In the genomic region with DNA sequence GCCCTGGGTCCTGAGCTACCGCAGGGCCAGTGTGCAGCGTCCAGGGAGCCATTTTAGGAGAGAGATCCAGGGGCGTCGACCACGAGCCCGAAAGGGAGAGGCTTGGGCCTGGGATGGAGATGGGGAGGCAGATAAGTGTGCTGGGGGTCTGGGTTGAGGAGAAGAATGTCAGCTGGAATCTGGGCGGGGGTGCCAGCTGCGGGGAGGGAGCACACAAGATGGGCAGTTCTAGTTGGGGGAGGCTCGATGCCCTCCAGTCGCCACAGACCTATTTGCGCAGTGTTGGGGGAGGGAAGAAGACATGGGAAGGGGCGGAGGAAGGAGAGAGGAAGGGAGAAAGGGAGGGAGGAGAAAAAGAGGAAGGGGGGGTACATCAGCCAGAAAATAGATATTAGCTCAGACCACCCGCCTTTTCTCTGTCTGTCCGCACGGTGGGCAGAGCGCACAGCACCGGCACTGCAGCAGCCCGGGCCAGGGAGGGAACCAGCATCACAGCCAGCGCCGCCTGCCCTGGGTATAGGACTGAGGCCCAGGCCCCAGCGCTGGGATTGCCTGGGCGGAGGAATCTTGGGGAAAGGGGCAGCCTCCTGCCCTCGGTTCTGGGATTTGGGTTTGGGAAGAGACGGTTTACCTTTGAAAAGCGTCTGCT, we compare ENCODE assay signal across 13 cellular contexts. TPM values are rescaled to one million over a fixed set of nuclear protein-coding genes. Genes with fewer than 3 reads are reported as not detected.
DNase-seq lines count a peak whose midpoint lies in the region; ATAC-seq and TF ChIP-seq lines count a peak whose summit lies in the region.
"Had no signal": no experiment of that assay in that cellular context is flagged by ENCODE, and none has a peak within 500 bp of the region (broad histone marks: within the 10 kb centered on the region; RNA-seq: fewer than 3 reads in every experiment).

No MANE protein-coding gene starts in this region.

- peaks cover 60% of the 10 kb centered on the region for H3K27me3 Mint-ChIP-seq in Caco-2 (ENCODE audit: insufficient read depth, unreplicated experiment)
- H3K27me3 Mint-ChIP-seq in chondrocyte (ENCODE audit: low read depth) = peaks cover 82% of the 10 kb centered on the region

- H2BK12ac ChIP-seq in trophoblast cell (ENCODE audit: low read length) (no peak overlapping the region), mesenchymal stem cell (ENCODE audit: low read length in 2 of 2) (no peak overlapping the region)

- H3K4me2 ChIP-seq in trophoblast cell (ENCODE audit: low read length) (peak overlapping the region; percentile 42), mesenchymal stem cell (ENCODE audit: low read length, poor library complexity, severe bottlenecking) (no peak overlapping the region)

- H3K23ac ChIP-seq in trophoblast cell (ENCODE audit: low read length) (no peak overlapping the region), mesenchymal stem cell (ENCODE audit: low read length in 2 of 2) (peak overlapping the region in 1 of 2 experiments; percentile 26)

- H4K12ac ChIP-seq in trophoblast cell (ENCODE audit: low read depth, low read length) = no peak overlapping the region

- CTCF ChIA-PET in Caco-2 (lab: Charles Lee) = no interaction called here

- H3K4me1 ChIP-seq in Caco-2 = peaks cover 15% of the 10 kb centered on the region
- peaks cover 7 to 13% of the 10 kb centered on the region in 2 experiments for H3K4me1 ChIP-seq in trophoblast cell (ENCODE audit: control insufficient read depth in 1 of 2, insufficient read depth in 2 of 2, low read length in 2 of 2)
- peaks cover 22% of the 10 kb centered on the region for H3K4me1 ChIP-seq in mesenchymal stem cell (ENCODE audit: control insufficient read depth, insufficient read depth, low read depth, low read length)

- no peak overlapping the region for H2BK120ac ChIP-seq in trophoblast cell (ENCODE audit: insufficient read depth, low read length, poor library complexity)
- H2BK120ac ChIP-seq in mesenchymal stem cell (ENCODE audit: low read depth, low read length) = no peak overlapping the region

- H3K27ac ChIP-seq in trophoblast cell (ENCODE audit: low read depth, low read length) = no peak overlapping the region
- no peak overlapping the region for H3K27ac ChIP-seq in mesenchymal stem cell (ENCODE audit: low read length, poor library complexity, severe bottlenecking)
- H3K27ac ChIP-seq: SJSA1 had no signal

- no peaks in the 10 kb centered on the region for H3K36me3 ChIP-seq in Caco-2 (ENCODE audit: control insufficient read depth, insufficient read depth, low read length)
- no peaks in the 10 kb centered on the region for H3K36me3 ChIP-seq in trophoblast cell (ENCODE audit: control insufficient read depth in 1 of 2, insufficient read depth in 2 of 2, low read length in 2 of 2)
- no peaks in the 10 kb centered on the region for H3K36me3 ChIP-seq in mesenchymal stem cell (ENCODE audit: control insufficient read depth in 1 of 2, insufficient read depth in 2 of 2, low read depth in 1 of 2, low read length in 2 of 2)
- H3K36me3 ChIP-seq: SJSA1 had no signal

- H3K14ac ChIP-seq in trophoblast cell (ENCODE audit: low read length) = no peak overlapping the region
- no peak overlapping the region for H3K14ac ChIP-seq in mesenchymal stem cell (ENCODE audit: low read length in 2 of 2)

- no CpG with 5 or more reads among the region's 25 CpGs for WGBS in trophoblast cell (ENCODE audit: extremely low coverage, insufficient coverage, insufficient read length)
- 2% methylated on average over 25 of the region's 25 CpGs for WGBS in mesenchymal stem cell

- H2AFZ ChIP-seq in trophoblast cell (ENCODE audit: insufficient read depth, low read length, poor library complexity) = no peak overlapping the region
- H2AFZ ChIP-seq in mesenchymal stem cell (ENCODE audit: low read depth, low read length) = no peak overlapping the region

- H4K91ac ChIP-seq in trophoblast cell (ENCODE audit: low read depth, low read length) (no peak overlapping the region), mesenchymal stem cell (ENCODE audit: low read length) (no peak overlapping the region)

- intact Hi-C loops in Caco-2 (cut with micrococcal nuclease; ENCODE audit: unreplicated experiment) = no loop called here

- H2BK15ac ChIP-seq in mesenchymal stem cell (ENCODE audit: low read depth, poor library complexity, severe bottlenecking) = no peak overlapping the region

- no peak overlapping the region for H3K4me3 ChIP-seq in Caco-2 (ENCODE audit: low read depth, low read length)
- peak overlapping the region; percentile 44 for H3K4me3 ChIP-seq in HFF-Myc (replicated peaks; ENCODE audit: low read depth, low read length)
- H3K4me3 ChIP-seq in trophoblast cell (ENCODE audit: low read depth, low read length) = no peak overlapping the region
- peak overlapping the region in 1 of 2 experiments; percentile 67 for H3K4me3 ChIP-seq in mesenchymal stem cell (ENCODE audit: insufficient read depth in 1 of 2, low read depth in 1 of 2, low read length in 2 of 2)
- H3K4me3 ChIP-seq: SJSA1 had no signal

- DNase-seq in Caco-2 (no peak), HFF-Myc (ENCODE audit: extremely low read depth, low read depth) (no peak), chondrocyte (ENCODE audit: low spot score) (no peak), trophoblast cell (no peak), ureter (ENCODE audit: low spot score) (no peak), NCI-H345 treated with DMSO at 0.1 percent for 48 hours (lab: John Stamatoyannopoulos, UW; ENCODE audit: unreplicated experiment) (no peak), mesenchymal stem cell (no peak)
- DNase-seq: activated naive CD4-positive, alpha-beta T cell; cortex of kidney; nucleus accumbens; stimulated activated CD4-positive, alpha-beta T cell treated with anti-CD3 and anti-CD28 coated beads, Interleukin-4, amount 100 ng/mL, for 24 hours had no signal

- H2BK5ac ChIP-seq in trophoblast cell (ENCODE audit: low read depth, low read length, poor library complexity) (no peak overlapping the region), mesenchymal stem cell (ENCODE audit: low read depth, low read length, poor library complexity, severe bottlenecking) (no peak overlapping the region)

- H3K27me3 ChIP-seq in Caco-2 (replicated peaks; ENCODE audit: control insufficient read depth, insufficient read depth, low read length) (peaks cover 10% of the 10 kb centered on the region), trophoblast cell (ENCODE audit: insufficient read depth, low read length) (peaks cover 91% of the 10 kb centered on the region), mesenchymal stem cell (ENCODE audit: control insufficient read depth in 1 of 2, insufficient read depth in 1 of 2, low read length in 2 of 2) (peaks cover 90 to 93% of the 10 kb centered on the region in 2 experiments)

- no peak overlapping the region for H3K9ac ChIP-seq in trophoblast cell (ENCODE audit: low read length)
- no peak overlapping the region for H3K9ac ChIP-seq in mesenchymal stem cell (ENCODE audit: low read length)

- H2AK5ac ChIP-seq in trophoblast cell (ENCODE audit: low read length) (no peak overlapping the region), mesenchymal stem cell (ENCODE audit: low read length, severe bottlenecking) (no peak overlapping the region)

- POLR2A ChIA-PET in Caco-2 (lab: Charles Lee) = no interaction called here

- TF ChIP-seq CTCF in Caco-2 (IDR thresholded peaks at IDR 0.05; ENCODE audit: insufficient read depth in 1 of 2, low read depth in 1 of 2, low read length in 1 of 2, severe bottlenecking in 1 of 2, unreplicated experiment in 1 of 2) (no peak), HFF-Myc (IDR thresholded peaks at IDR 0.05; ENCODE audit: low read depth, low read length, missing control alignments) (no peak), chondrocyte (IDR thresholded peaks at IDR 0.05) (no peak)

- BruUV-seq in Caco-2 (replicated peaks; lab: Mats Ljungman, UMichigan) = no TSS peak

- H3K27ac Mint-ChIP-seq in Caco-2 (ENCODE audit: unreplicated experiment) = no peak overlapping the region
- no peak overlapping the region for H3K27ac Mint-ChIP-seq in chondrocyte (ENCODE audit: unreplicated experiment)

- H3K9me3 ChIP-seq in Caco-2 = no peaks in the 10 kb centered on the region
- peaks cover 12% of the 10 kb centered on the region for H3K9me3 ChIP-seq in trophoblast cell (ENCODE audit: insufficient read depth, low read depth, low read length)
- no peaks in the 10 kb centered on the region for H3K9me3 ChIP-seq in mesenchymal stem cell (ENCODE audit: control insufficient read depth, low read length)

- no peak for ATAC-seq in GM21717 (IDR thresholded peaks at IDR 0.05; ENCODE audit: unreplicated experiment)

- peaks cover 15% of the 10 kb centered on the region for H3K4me1 Mint-ChIP-seq in Caco-2 (ENCODE audit: low read depth, unreplicated experiment)
- peaks cover 30% of the 10 kb centered on the region for H3K4me1 Mint-ChIP-seq in chondrocyte (ENCODE audit: low read depth)

- H3K36me3 Mint-ChIP-seq in Caco-2 (ENCODE audit: insufficient read depth, unreplicated experiment) (no peaks in the 10 kb centered on the region), chondrocyte (ENCODE audit: low read depth) (peaks cover 3% of the 10 kb centered on the region)

- no peaks in the 10 kb centered on the region for H3K79me2 ChIP-seq in trophoblast cell (ENCODE audit: control insufficient read depth, insufficient read depth, low read length, poor library complexity)

- H4K8ac ChIP-seq in trophoblast cell (ENCODE audit: low read depth, low read length) = no peak overlapping the region
- H4K8ac ChIP-seq in mesenchymal stem cell (ENCODE audit: low read length) = no peak overlapping the region

- H3K9me3 Mint-ChIP-seq in Caco-2 (ENCODE audit: unreplicated experiment) = no peaks in the 10 kb centered on the region
- no peaks in the 10 kb centered on the region for H3K9me3 Mint-ChIP-seq in chondrocyte (ENCODE audit: low read depth)

- H3K4me3 Mint-ChIP-seq in Caco-2 (ENCODE audit: unreplicated experiment) (peak overlapping the region; percentile 23), chondrocyte (ENCODE audit: unreplicated experiment) (peak overlapping the region; percentile 33)

- H3K4ac ChIP-seq in trophoblast cell (ENCODE audit: low read depth, low read length) = no peak overlapping the region
- no peak overlapping the region for H3K4ac ChIP-seq in mesenchymal stem cell (ENCODE audit: low read depth in 1 of 2, low read length in 2 of 2)

- H3K79me1 ChIP-seq in trophoblast cell (ENCODE audit: low read length) (peaks cover 4% of the 10 kb centered on the region), mesenchymal stem cell (replicated peaks; ENCODE audit: low read length, poor library complexity, severe bottlenecking) (no peaks in the 10 kb centered on the region)

- H3K18ac ChIP-seq in trophoblast cell (ENCODE audit: low read length) (no peak overlapping the region), mesenchymal stem cell (ENCODE audit: low read depth in 1 of 2, low read length in 2 of 2) (no peak overlapping the region)

RNA-seq across cellular contexts. Expression of gene HOXD11, which starts 1.9 kb away (rescaled TPM):
- total RNA-seq in Caco-2 (2022) (not detected in 2 replicates), chondrocyte (not detected in 3 replicates), ureter (1.2 TPM)
- polyA plus RNA-seq in trophoblast cell (2013) = 2.7 and 3.3 TPM in 2 replicates
- polyA plus RNA-seq in mesenchymal stem cell (2013, experiment 1 of 2) = not detected
- polyA plus RNA-seq in mesenchymal stem cell (2013, experiment 2 of 2) = not detected
- total RNA-seq: SJSA1 had no signal

RNA-seq across cellular contexts. Expression of gene HOXD12, which starts 5.6 kb away (rescaled TPM):
- total RNA-seq in Caco-2 (2022) = not detected in 2 replicates
- total RNA-seq in chondrocyte = not detected in 3 replicates
- 0.06 and 0.07 TPM in 2 replicates for polyA plus RNA-seq in trophoblast cell (2013)
- total RNA-seq in ureter = not detected
- polyA plus RNA-seq in mesenchymal stem cell (2013, experiment 1 of 2) = not detected
- not detected for polyA plus RNA-seq in mesenchymal stem cell (2013, experiment 2 of 2)

RNA-seq across cellular contexts. Expression of gene HOXD10, which starts 11.4 kb away (rescaled TPM):
- not detected in 2 replicates for total RNA-seq in Caco-2 (2022)
- total RNA-seq in chondrocyte = not detected in 3 replicates
- 1.4 and 1.6 TPM in 2 replicates for polyA plus RNA-seq in trophoblast cell (2013)
- total RNA-seq in ureter = 4.4 TPM
- polyA plus RNA-seq in mesenchymal stem cell (2013, experiment 1 of 2) = not detected
- not detected for polyA plus RNA-seq in mesenchymal stem cell (2013, experiment 2 of 2)
- total RNA-seq: SJSA1 had no signal

RNA-seq across cellular contexts. Expression of gene HOXD13, which starts 12.7 kb away (rescaled TPM):
- not detected in 2 replicates for total RNA-seq in Caco-2 (2022)
- total RNA-seq in chondrocyte = not detected in 3 replicates
- 0.28 and 0.37 TPM in 2 replicates for polyA plus RNA-seq in trophoblast cell (2013)
- not detected for total RNA-seq in ureter
- polyA plus RNA-seq in mesenchymal stem cell (2013, experiment 1 of 2) = not detected
- polyA plus RNA-seq in mesenchymal stem cell (2013, experiment 2 of 2) = not detected

RNA-seq across cellular contexts. Expression of gene HOXD9, which starts 17.3 kb away (rescaled TPM):
- not detected in 2 replicates for total RNA-seq in Caco-2 (2022)
- not detected in 3 replicates for total RNA-seq in chondrocyte
- polyA plus RNA-seq in trophoblast cell (2013) = 0.23 and 0.49 TPM in 2 replicates
- 19.8 TPM for total RNA-seq in ureter
- not detected for polyA plus RNA-seq in mesenchymal stem cell (2013, experiment 1 of 2)
- not detected for polyA plus RNA-seq in mesenchymal stem cell (2013, experiment 2 of 2)
